14 cellular contexts compared by ENCODE assay signal in genomic region chr7:134879815-134880475, GRCh38.
"Had no signal": no experiment of that assay in that cellular context is flagged by ENCODE, and none has a peak within 500 bp of the region (broad histone marks: within the 10 kb centered on the region; RNA-seq: fewer than 3 reads in every experiment).

No MANE protein-coding gene starts in this region.

- H3K4me3 ChIP-seq: colonic mucosa, lung, mucosa of descending colon, thyroid gland had no signal

- H3K27ac ChIP-seq: colonic mucosa had no signal

- H3K27me3 ChIP-seq: colonic mucosa, thyroid gland had no signal

- H3K36me3 Mint-ChIP-seq: activated naive CD8-positive, alpha-beta T cell treated with anti-CD3 and anti-CD28 coated beads for 36 hours; natural killer cell treated with Interleukin-12 subunit alpha and Interleukin-12 subunit beta and Interleukin-15 and Interleukin-18, amount 100 ng/mL, for 72 hours had no signal

- H3K9me3 ChIP-seq: colonic mucosa, mucosa of descending colon, thyroid gland had no signal

- H3K4me1 Mint-ChIP-seq: activated naive CD8-positive, alpha-beta T cell treated with anti-CD3 and anti-CD28 coated beads for 36 hours; stimulated activated naive CD8-positive, alpha-beta T cell treated with anti-CD3 and anti-CD28 coated beads, Interleukin-15, amount 100 ng/mL, for 72 hours had no signal

- H3K9me3 Mint-ChIP-seq: activated naive CD8-positive, alpha-beta T cell treated with anti-CD3 and anti-CD28 coated beads for 36 hours; activated T-cell treated with anti-CD3 and anti-CD28 coated beads, Interleukin-2, amount 50 U/mL, for 24 hours; natural killer cell treated with Interleukin-12 subunit alpha and Interleukin-12 subunit beta and Interleukin-15 and Interleukin-18, amount 100 ng/mL, for 72 hours; stimulated activated naive CD8-positive, alpha-beta T cell treated with anti-CD3 and anti-CD28 coated beads, Interleukin-15, amount 100 ng/mL, for 72 hours had no signal

- H3K4me1 ChIP-seq: colonic mucosa, thyroid gland had no signal

- H3K36me3 ChIP-seq: colonic mucosa, thyroid gland had no signal

- H3K27ac Mint-ChIP-seq: activated naive CD8-positive, alpha-beta T cell treated with anti-CD3 and anti-CD28 coated beads for 36 hours; activated T-cell treated with anti-CD3 and anti-CD28 coated beads, Interleukin-2, amount 50 U/mL, for 24 hours; natural killer cell treated with Interleukin-12 subunit alpha and Interleukin-12 subunit beta and Interleukin-15 and Interleukin-18, amount 100 ng/mL, for 72 hours; stimulated activated naive CD8-positive, alpha-beta T cell treated with anti-CD3 and anti-CD28 coated beads, Interleukin-15, amount 100 ng/mL, for 72 hours had no signal

- H3K4me3 Mint-ChIP-seq: activated naive CD8-positive, alpha-beta T cell treated with anti-CD3 and anti-CD28 coated beads for 36 hours; activated T-cell treated with anti-CD3 and anti-CD28 coated beads, Interleukin-2, amount 50 U/mL, for 24 hours; natural killer cell treated with Interleukin-12 subunit alpha and Interleukin-12 subunit beta and Interleukin-15 and Interleukin-18, amount 100 ng/mL, for 72 hours; stimulated activated naive CD8-positive, alpha-beta T cell treated with anti-CD3 and anti-CD28 coated beads, Interleukin-15, amount 100 ng/mL, for 72 hours had no signal

- DNase-seq: activated CD4-positive, alpha-beta T cell treated with anti-CD3 and anti-CD28 coated beads, Interleukin-2, amount 50 U/mL, for 4 hours; activated CD4-positive, CD25-positive, alpha-beta regulatory T cell treated with anti-CD3 and anti-CD28 coated beads, Interleukin-2, amount 50 U/mL, for 72 hours; activated effector memory CD4-positive, alpha-beta T cell treated with anti-CD3 and anti-CD28 coated beads, Interleukin-2, amount 50 U/mL, for 16 hours; activated naive CD8-positive, alpha-beta T cell treated with anti-CD3 and anti-CD28 coated beads for 36 hours; activated T-cell treated with anti-CD3 and anti-CD28 coated beads, Interleukin-2, amount 50 U/mL, for 24 hours; colonic mucosa; effector memory CD4-positive, alpha-beta T cell; mucosa of descending colon; occipital lobe; stimulated activated CD4-positive, alpha-beta T cell treated with anti-CD3 and anti-CD28 coated beads, Interleukin-4, amount 100 ng/mL, for 4 hours; stimulated activated naive CD8-positive, alpha-beta T cell treated with anti-CD3 and anti-CD28 coated beads, Interleukin-15, amount 100 ng/mL, for 72 hours; thyroid gland had no signal

- H3K27me3 Mint-ChIP-seq: activated naive CD8-positive, alpha-beta T cell treated with anti-CD3 and anti-CD28 coated beads for 36 hours; activated T-cell treated with anti-CD3 and anti-CD28 coated beads, Interleukin-2, amount 50 U/mL, for 24 hours; stimulated activated naive CD8-positive, alpha-beta T cell treated with anti-CD3 and anti-CD28 coated beads, Interleukin-15, amount 100 ng/mL, for 72 hours had no signal
